Comparison of ENCODE assay signal across 10 cellular contexts in genomic region chr19:8069116-8069973, GRCh38. TPM values are rescaled to one million over a fixed set of nuclear protein-coding genes. Genes with fewer than 3 reads are reported as not detected.
DNase-seq lines count a peak whose midpoint lies in the region; ATAC-seq and TF ChIP-seq lines count a peak whose summit lies in the region.
"Had no signal": no experiment of that assay in that cellular context is flagged by ENCODE, and none has a peak within 500 bp of the region (broad histone marks: within the 10 kb centered on the region; RNA-seq: fewer than 3 reads in every experiment).

No MANE protein-coding gene starts in this region.

- H2AFZ ChIP-seq in OCI-LY7 (ENCODE audit: low read length), result no peak overlapping the region

- no peaks in the 10 kb centered on the region for H3K27me3 ChIP-seq in A673 (replicated peaks; ENCODE audit: insufficient read depth, low read depth, low read length, poor library complexity)

- H3K9me3 ChIP-seq in A673 (ENCODE audit: low read depth, low read length, poor library complexity, severe bottlenecking) (no peaks in the 10 kb centered on the region), OCI-LY7 (ENCODE audit: low read length) (peaks cover 16% of the 10 kb centered on the region; the same call in 1 of the 2 replicates)

- H3K4me3 ChIP-seq in A673 (ENCODE audit: low read depth, low read length, poor library complexity, severe bottlenecking), result no peak overlapping the region
- no peak overlapping the region for H3K4me3 ChIP-seq in OCI-LY7 (ENCODE audit: low read depth, low read length, poor library complexity, severe bottlenecking)

- H3K4me1 ChIP-seq in A673 (ENCODE audit: insufficient read depth, low read length, poor library complexity, severe bottlenecking) (no peaks in the 10 kb centered on the region), OCI-LY7 (ENCODE audit: insufficient read depth, low read length, poor library complexity, severe bottlenecking) (no peaks in the 10 kb centered on the region)

- no peaks in the 10 kb centered on the region for H4K20me1 ChIP-seq in OCI-LY7 (ENCODE audit: insufficient read depth, low read length)

- H3K27ac ChIP-seq in A673 (ENCODE audit: low read depth, low read length, poor library complexity, severe bottlenecking) (no peak overlapping the region), OCI-LY7 (ENCODE audit: low read depth, low read length, poor library complexity, severe bottlenecking) (no peak overlapping the region)

- ATAC-seq in GM21786 (IDR thresholded peaks at IDR 0.05; ENCODE audit: unreplicated experiment), result no peak
- no peak for ATAC-seq in HG03378 (IDR thresholded peaks at IDR 0.05; ENCODE audit: unreplicated experiment)
- ATAC-seq: naive thymus-derived CD8-positive, alpha-beta T cell had no signal

- intact Hi-C loops in A673 (cut with micrococcal nuclease; ENCODE audit: unreplicated experiment) (no loop called here), OCI-LY7 (cut with micrococcal nuclease; ENCODE audit: unreplicated experiment) (no loop called here)

- DNase-seq in A673 (ENCODE audit: low spot score), result peak; percentile 29
- peak; percentile 84 for DNase-seq in ELF-1 (ENCODE audit: low read depth, low spot score)
- peak; percentile 35 for DNase-seq in OCI-LY7 (ENCODE audit: low spot score)
- peak; percentile 91 for DNase-seq in foreskin melanocyte
- no peak for DNase-seq in NK-92 (lab: John Stamatoyannopoulos, UW; ENCODE audit: unreplicated experiment)
- no peak for DNase-seq in GDM1 (lab: John Stamatoyannopoulos, UW)

- H3K36me3 ChIP-seq in A673 (ENCODE audit: insufficient read depth, low read length, poor library complexity, severe bottlenecking) (no peaks in the 10 kb centered on the region), OCI-LY7 (ENCODE audit: insufficient read depth, low read length) (no peaks in the 10 kb centered on the region)

- H3K4me2 ChIP-seq in OCI-LY7 (ENCODE audit: low read length), result no peak overlapping the region

- no peaks in the 10 kb centered on the region for H3K9me2 ChIP-seq in OCI-LY7 (ENCODE audit: insufficient read depth, low read length)

- BruUV-seq in A673 (replicated peaks; lab: Mats Ljungman, UMichigan) (no TSS peak), OCI-LY7 (replicated peaks; lab: Mats Ljungman, UMichigan) (no TSS peak)

- TF ChIP-seq CTCF in A673 (conservative IDR thresholded peaks at IDR 0.05; ENCODE audit: low read depth, low read length) (peak; percentile 65), OCI-LY7 (conservative IDR thresholded peaks at IDR 0.05; ENCODE audit: low read length) (peak; percentile 85)

- no peaks in the 10 kb centered on the region for H3K79me2 ChIP-seq in OCI-LY7 (ENCODE audit: insufficient read depth, low read depth, low read length)

- CTCF ChIA-PET in A673 (lab: Charles Lee), result no interaction called here
- CTCF ChIA-PET in OCI-LY7 (lab: Charles Lee; ENCODE audit: unreplicated experiment), result no interaction called here

- POLR2A ChIA-PET in A673 (lab: Charles Lee; ENCODE audit: low non-redundant PET), result no interaction called here
- POLR2A ChIA-PET in OCI-LY7 (lab: Charles Lee), result no interaction called here

RNA-seq across cellular contexts. Expression of gene CCL25, which starts 16.8 kb away (rescaled TPM):
- total RNA-seq in A673 (2021), result not detected in 2 replicates
- 0.88 TPM in 1 of 2 replicates, not detected in the other for total RNA-seq in OCI-LY7 (2014; rRNA removed; shearing (Covaris generic))
- total RNA-seq in OCI-LY7 (2022), result 0.57 and 0.70 TPM in 2 replicates
- total RNA-seq: cardiac septum; naive thymus-derived CD8-positive, alpha-beta T cell had no signal

Comparison
In these comparisons a context has a peak if more than half of its experiments do, and no peak if none do; other contexts are left out.
1. DNase-seq: peak in A673 (single experiment), ELF-1 (single experiment), OCI-LY7 (single experiment) and foreskin melanocyte (single experiment); none in NK-92 (single experiment) and GDM1 (single experiment).